Comparison of ENCODE assay signal across 19 cellular contexts in the genomic region with DNA sequence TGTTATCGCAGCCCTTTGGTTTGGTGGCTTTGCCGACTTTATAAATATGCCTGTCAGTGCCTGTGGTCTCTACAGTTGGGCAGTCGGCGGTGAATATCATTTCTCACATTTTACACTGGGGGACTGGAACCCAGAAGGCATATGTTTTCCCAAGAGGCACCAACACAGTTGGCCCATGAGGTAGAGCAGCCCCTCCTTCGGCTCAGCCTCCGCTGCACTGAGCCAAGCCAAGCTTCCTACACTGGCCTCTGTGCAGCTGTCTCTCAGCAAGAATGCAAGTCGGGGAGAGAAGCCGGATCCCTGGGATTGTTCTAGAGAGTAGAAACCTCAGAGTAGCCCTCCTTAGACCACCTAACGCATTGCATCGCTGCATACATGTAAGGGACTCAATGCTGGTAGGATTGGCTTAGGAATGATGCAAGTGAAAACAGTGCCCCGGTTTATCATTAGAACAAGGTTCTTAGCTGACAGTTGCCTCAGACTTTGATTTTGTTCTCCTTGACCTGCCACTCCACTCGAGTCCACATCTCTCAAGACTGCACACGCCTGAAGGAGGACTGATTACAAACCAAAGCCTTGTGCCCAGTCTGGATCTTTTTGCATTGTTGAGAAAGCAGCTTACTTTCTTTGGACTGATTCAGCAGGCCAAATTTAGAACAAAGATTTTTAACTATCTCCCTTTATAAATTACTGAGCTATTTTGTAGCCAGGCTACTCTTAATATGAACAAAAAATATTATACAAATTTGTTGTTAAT.
DNase-seq lines count a peak whose midpoint lies in the region; ATAC-seq and TF ChIP-seq lines count a peak whose summit lies in the region.
"Had no signal": no experiment of that assay in that cellular context is flagged by ENCODE, and none has a peak within 500 bp of the region (broad histone marks: within the 10 kb centered on the region; RNA-seq: fewer than 3 reads in every experiment).

No MANE protein-coding gene starts in this region.

- H3K56ac ChIP-seq in H9 (ENCODE audit: insufficient read length, low read depth, low read length), result no peak overlapping the region

- H2BK20ac ChIP-seq in H9 (ENCODE audit: low read depth, low read length, poor library complexity, severe bottlenecking), result no peak overlapping the region

- H3K14ac ChIP-seq in H9 (ENCODE audit: insufficient read depth, low read length), result no peak overlapping the region

- no peak overlapping the region for H3K4ac ChIP-seq in H9 (ENCODE audit: low read depth, low read length)

- H3K4me1 ChIP-seq in H9 (ENCODE audit: insufficient read depth, low read length), result peaks cover 10% of the 10 kb centered on the region; the same call in 1 of the 2 replicates
- H3K4me1 ChIP-seq in skeletal muscle satellite cell (ENCODE audit: control insufficient read depth, insufficient read depth, low read length), result peaks cover 48% of the 10 kb centered on the region

- no peak overlapping the region for H3K23ac ChIP-seq in H9 (ENCODE audit: insufficient read length, low read depth, low read length)

- no peak overlapping the region for H2AFZ ChIP-seq in H9 (ENCODE audit: low read length)

- WGBS in H9 (ENCODE audit: extremely low coverage, insufficient read length, low lambda C conversion rate), result no CpG with 5 or more reads among the region's 13 CpGs

- peak overlapping the region; percentile 40 for H3K4me3 ChIP-seq in coronary artery
- H3K4me3 ChIP-seq in skeletal muscle satellite cell (ENCODE audit: low read length), result no peak overlapping the region
- H3K4me3 ChIP-seq: K562, lung, suprapubic skin had no signal

- H2BK12ac ChIP-seq in H9 (ENCODE audit: insufficient read length, low read depth, low read length), result peak overlapping the region; percentile 83

- H3K4me3 Mint-ChIP-seq in H9 (no peak overlapping the region), mesothelial cell of epicardium (peak overlapping the region; percentile 7)
- H3K4me3 Mint-ChIP-seq: activated CD4-positive, alpha-beta T cell treated with anti-CD3 and anti-CD28 coated beads, Interleukin-2, amount 10 ng/mL, durations not matched to agents 24 days and 14 days; natural killer cell had no signal

- no peak overlapping the region for H2BK5ac ChIP-seq in H9 (ENCODE audit: insufficient read length, low read length)

- no peaks in the 10 kb centered on the region for H4K20me1 ChIP-seq in H9 (ENCODE audit: control insufficient read depth, insufficient read depth, insufficient read length)

- no peaks in the 10 kb centered on the region for H3K27me3 ChIP-seq in H9 (ENCODE audit: insufficient read depth, low read length)
- no peaks in the 10 kb centered on the region for H3K27me3 ChIP-seq in skeletal muscle satellite cell (ENCODE audit: control insufficient read depth, insufficient read depth, low read length)
- H3K27me3 ChIP-seq: suprapubic skin had no signal

- no peaks in the 10 kb centered on the region for H3K79me1 ChIP-seq in H9 (ENCODE audit: insufficient read depth, low read depth, low read length, poor library complexity, severe bottlenecking)

- no peak overlapping the region for H3T11ph ChIP-seq in H9 (ENCODE audit: low read length)

- no peak overlapping the region for H3K18ac ChIP-seq in H9 (ENCODE audit: insufficient read length, low read depth, low read length)

- H3K9me3 Mint-ChIP-seq in H9 (peaks cover 0 to 2% of the 10 kb centered on the region in 2 experiments; a peak in 1 of 5 replicates), mesothelial cell of epicardium (no peaks in the 10 kb centered on the region)
- H3K9me3 Mint-ChIP-seq: activated CD4-positive, alpha-beta T cell treated with anti-CD3 and anti-CD28 coated beads, Interleukin-2, amount 10 ng/mL, durations not matched to agents 24 days and 14 days; natural killer cell had no signal

- no peak overlapping the region for H4K8ac ChIP-seq in H9 (replicated peaks; ENCODE audit: insufficient read length, low read depth, low read length)

- H3K36me3 Mint-ChIP-seq in H9 (ENCODE audit: insufficient read depth in 1 of 3, low read depth in 3 of 3) (peaks cover 10 to 13% (median 13%) of the 10 kb centered on the region in 3 experiments), mesothelial cell of epicardium (peaks cover 12% of the 10 kb centered on the region)

- no peaks in the 10 kb centered on the region for H3K9me3 ChIP-seq in H9 (ENCODE audit: control insufficient read depth, low read depth, low read length)
- H3K9me3 ChIP-seq in skeletal muscle satellite cell (replicated peaks; ENCODE audit: low read length), result no peaks in the 10 kb centered on the region
- H3K9me3 ChIP-seq: suprapubic skin had no signal

- H3K4me1 Mint-ChIP-seq in H9 (peaks cover 31 to 34% of the 10 kb centered on the region in 2 experiments), mesothelial cell of epicardium (peaks cover 60% of the 10 kb centered on the region)

- H3K23me2 ChIP-seq in H9 (ENCODE audit: insufficient read length, low read depth, low read length, poor library complexity, severe bottlenecking), result no peaks in the 10 kb centered on the region

- H3K4me2 ChIP-seq in H9 (ENCODE audit: insufficient read depth, insufficient read length, low read length) (no peak overlapping the region), skeletal muscle satellite cell (ENCODE audit: low read length) (peak overlapping the region; percentile 55)

- no peak overlapping the region for H2AK5ac ChIP-seq in H9 (ENCODE audit: insufficient read length, low read length)

- no peak overlapping the region for H2BK15ac ChIP-seq in H9 (ENCODE audit: low read depth, low read length)

- H2BK120ac ChIP-seq in H9 (ENCODE audit: low read depth, low read length, poor library complexity, severe bottlenecking), result no peak overlapping the region

- no peak for DNase-seq in H9
- DNase-seq in coronary artery (ENCODE audit: low spot score), result no peak
- peak in 1 of 2 experiments; percentile 46 for DNase-seq in mesothelial cell of epicardium (ENCODE audit: low spot score in 2 of 2, unreplicated experiment in 2 of 2)
- DNase-seq in OCI-M1 (lab: John Stamatoyannopoulos, UW), result no peak
- DNase-seq in NCI-H1417 (lab: John Stamatoyannopoulos, UW), result no peak
- DNase-seq: activated CD4-positive, alpha-beta T cell treated with anti-CD3 and anti-CD28 coated beads, Interleukin-2, amount 10 ng/mL, durations not matched to agents 24 days and 14 days; activated CD8-positive, alpha-beta memory T cell treated with anti-CD3 and anti-CD28 coated beads, Interleukin-2, amount 50 U/mL, for 48 hours; Calu3; cortex of kidney; natural killer cell; NCI-H1092; NCI-H774 had no signal

- no peak overlapping the region for H4K91ac ChIP-seq in H9 (ENCODE audit: insufficient read length, low read depth, low read length)

- H3K27ac Mint-ChIP-seq in H9 (peak overlapping the region in 1 of 3 experiments; percentile 99; a peak in 4 of 7 replicates), mesothelial cell of epicardium (peak overlapping the region; percentile 74)
- H3K27ac Mint-ChIP-seq: activated CD4-positive, alpha-beta T cell treated with anti-CD3 and anti-CD28 coated beads, Interleukin-2, amount 10 ng/mL, durations not matched to agents 24 days and 14 days; natural killer cell had no signal

- H3K27ac ChIP-seq in H9 (ENCODE audit: insufficient read length, low read depth, low read length), result no peak overlapping the region
- peak overlapping the region; percentile 32 to 63 for H3K27ac ChIP-seq in coronary artery
- H3K27ac ChIP-seq: suprapubic skin had no signal

- H3K79me2 ChIP-seq in H9 (ENCODE audit: insufficient read depth, low read length), result no peaks in the 10 kb centered on the region

- TF ChIP-seq CTCF in H9 (conservative IDR thresholded peaks at IDR 0.05) (no peak), coronary artery (IDR thresholded peaks at IDR 0.05) (no peak), mesothelial cell of epicardium (IDR thresholded peaks at IDR 0.05; ENCODE audit: unreplicated experiment) (no peak)

- H3K36me3 ChIP-seq in skeletal muscle satellite cell (ENCODE audit: insufficient read depth, low read length), result no peaks in the 10 kb centered on the region
- H3K36me3 ChIP-seq: suprapubic skin had no signal

- H3K27me3 Mint-ChIP-seq in H9 (ENCODE audit: low read depth), result no peaks in the 10 kb centered on the region
- H3K27me3 Mint-ChIP-seq in mesothelial cell of epicardium (ENCODE audit: low read depth), result no peaks in the 10 kb centered on the region
- H3K27me3 Mint-ChIP-seq: activated CD4-positive, alpha-beta T cell treated with anti-CD3 and anti-CD28 coated beads, Interleukin-2, amount 10 ng/mL, durations not matched to agents 24 days and 14 days had no signal

- H4K5ac ChIP-seq in H9 (ENCODE audit: insufficient read length, low read depth, low read length), result no peak overlapping the region

- ATAC-seq in HG03039 (IDR thresholded peaks at IDR 0.05; ENCODE audit: unreplicated experiment) (no peak), GM18868 (IDR thresholded peaks at IDR 0.05; ENCODE audit: unreplicated experiment) (no peak)
- ATAC-seq: K562, natural killer cell, Panc1 had no signal

- H3K9ac ChIP-seq in H9 (ENCODE audit: extremely low read depth, insufficient read length, low read length) (no peak overlapping the region), skeletal muscle satellite cell (ENCODE audit: low read depth, low read length) (peak overlapping the region; percentile 22)
